Comparison of ENCODE assay signal across 9 cellular contexts in genomic region chr17:81550830-81551457, GRCh38. TPM values are rescaled to one million over a fixed set of nuclear protein-coding genes. Genes with fewer than 3 reads are reported as not detected.
A peak's percentile ranks its signal among the peaks of the same experiment; 100 is the strongest.
DNase-seq lines count a peak whose midpoint lies in the region; ATAC-seq, FAIRE-seq and TF ChIP-seq lines count a peak whose summit lies in the region.
"Had no signal": no experiment of that assay in that cellular context is flagged by ENCODE, and none has a peak within 500 bp of the region (broad histone marks: within the 10 kb centered on the region; RNA-seq: fewer than 3 reads in every experiment).

No MANE protein-coding gene starts in this region.

- H3K36me3 ChIP-seq in IMR-90 (ENCODE audit: control insufficient read depth, insufficient read depth, low read length) (peaks cover 35% of the 10 kb centered on the region), bronchial epithelial cell (ENCODE audit: control insufficient read depth, insufficient read depth, low read length) (peaks cover 29% of the 10 kb centered on the region), mesodermal cell (ENCODE audit: control insufficient read depth, insufficient read depth, low read length) (peaks cover 47% of the 10 kb centered on the region)

- no peak for TF ChIP-seq POLR2A in IMR-90 (IDR thresholded peaks at IDR 0.05; ENCODE audit: low read depth, low read length)

- H3K14ac ChIP-seq in IMR-90 (replicated peaks; ENCODE audit: low read depth, low read length), result no peak overlapping the region

- POLR2A ChIA-PET in IMR-90 (lab: Charles Lee; ENCODE audit: unreplicated experiment), result no interaction called here

- BruUV-seq in IMR-90 (replicated peaks; lab: Mats Ljungman, UMichigan), result no TSS peak

- intact Hi-C loops in IMR-90 (cut with micrococcal nuclease), result no loop called here

- H3K27me3 ChIP-seq in IMR-90 (ENCODE audit: control insufficient read depth, insufficient read depth, low read length) (no peaks in the 10 kb centered on the region), bronchial epithelial cell (ENCODE audit: control insufficient read depth, insufficient read depth, low read length) (no peaks in the 10 kb centered on the region)

- H3K27ac ChIP-seq in 22Rv1 (peak overlapping the region; percentile 90), IMR-90 (ENCODE audit: insufficient read depth, low read length) (no peak overlapping the region; the same call in 1 of the 2 replicates), mesodermal cell (ENCODE audit: low read depth, low read length, severe bottlenecking) (no peak overlapping the region)

- H3K4me3 ChIP-seq in IMR-90 (ENCODE audit: insufficient read depth, low read depth, low read length), result peak overlapping the region; percentile 100
- peak overlapping the region; percentile 77 for H3K4me3 ChIP-seq in bronchial epithelial cell (ENCODE audit: low read depth, low read length)
- peak overlapping the region; percentile 91 for H3K4me3 ChIP-seq in mesodermal cell (ENCODE audit: extremely low read depth, insufficient read depth, low read length, poor library complexity, severe bottlenecking)

- 85% methylated on average over 20 of the region's 27 CpGs; no CpG with 5 or more reads in 1 of the 2 experiments for WGBS in IMR-90 (ENCODE audit: extremely low coverage in 2 of 2, insufficient read length in 1 of 2), 2 experiments
- 93 to 96% methylated on average over 26 to 27 of the region's 27 CpGs for WGBS in mesodermal cell (ENCODE audit: insufficient coverage in 2 of 2), 2 experiments

- in situ Hi-C loops in IMR-90 (cut with MboI; ENCODE audit: low sequenced_read_pairs), result no loop called here

- H3K18ac ChIP-seq in IMR-90 (ENCODE audit: low read depth, low read length), result no peak overlapping the region

- H4K5ac ChIP-seq in IMR-90 (ENCODE audit: low read depth, low read length), result no peak overlapping the region

- H4K20me1 ChIP-seq in IMR-90 (ENCODE audit: insufficient read depth, low read length), result peaks cover 34% of the 10 kb centered on the region

- CTCF ChIA-PET in IMR-90 (lab: Yijun Ruan, JAX), result no interaction called here

- dilution Hi-C loops in IMR-90 (cut with HindIII; ENCODE audit: low sequenced_read_pairs, unreplicated experiment), result no loop called here

- no peak overlapping the region for H2BK15ac ChIP-seq in IMR-90 (ENCODE audit: low read depth, low read length)

- FAIRE-seq in bronchial epithelial cell (lab: Jason Lieb, UNC), result no peak

- ATAC-seq in IMR-90 (ENCODE audit: low read depth) (no peak), GM19463 (IDR thresholded peaks at IDR 0.05; ENCODE audit: unreplicated experiment) (no peak)

- TF ChIP-seq CTCF in 22Rv1 (IDR thresholded peaks at IDR 0.05) (no peak), IMR-90 (conservative IDR thresholded peaks at IDR 0.05; ENCODE audit: low read depth, low read length) (no peak), bronchial epithelial cell (IDR thresholded peaks at IDR 0.05; ENCODE audit: insufficient read depth, low read length, severe bottlenecking) (no peak)

- peak overlapping the region; percentile 17; the same call in 1 of the 2 replicates for H2AK5ac ChIP-seq in IMR-90 (ENCODE audit: low read depth, low read length)

- peaks cover 17 to 67% of the 10 kb centered on the region in 2 experiments for H3K79me1 ChIP-seq in IMR-90 (ENCODE audit: low read depth in 1 of 2, low read length in 2 of 2)

- H2AFZ ChIP-seq in IMR-90 (replicated peaks; ENCODE audit: low read length, poor library complexity), result peak overlapping the region; percentile 96

- H3K9ac ChIP-seq in IMR-90 (ENCODE audit: low read depth, low read length), result peak overlapping the region; percentile 98

- no peak overlapping the region for H2BK20ac ChIP-seq in IMR-90 (ENCODE audit: low read depth, low read length)

- H3K4me1 ChIP-seq in IMR-90 (ENCODE audit: control insufficient read depth, insufficient read depth, low read length), result peaks cover 16% of the 10 kb centered on the region
- peaks cover 19% of the 10 kb centered on the region for H3K4me1 ChIP-seq in mesodermal cell (ENCODE audit: control insufficient read depth, insufficient read depth, low read length, poor library complexity, severe bottlenecking)

- H3K23ac ChIP-seq in IMR-90 (ENCODE audit: low read depth, low read length), result 0 out of 2 replicates have a peak overlapping the region, but pooled peaks have one; percentile 8

- no peak overlapping the region for H2BK5ac ChIP-seq in IMR-90 (ENCODE audit: low read depth, low read length, poor library complexity, severe bottlenecking)

- H2AK9ac ChIP-seq in IMR-90 (replicated peaks; ENCODE audit: low read depth, low read length, poor library complexity), result peak overlapping the region; percentile 98

- H3K9me3 ChIP-seq in IMR-90 (ENCODE audit: control insufficient read depth, insufficient read depth, low read length) (no peaks in the 10 kb centered on the region), mesodermal cell (ENCODE audit: control insufficient read depth, low read length) (no peaks in the 10 kb centered on the region)

- H3K4ac ChIP-seq in IMR-90 (ENCODE audit: low read depth, low read length), result no peak overlapping the region

- DNase-seq in IMR-90, result no peak
- DNase-seq in bronchial epithelial cell (ENCODE audit: low read depth), result no peak
- DNase-seq in NCI-H1417 (lab: John Stamatoyannopoulos, UW), result no peak
- DNase-seq in SKM-1 (lab: John Stamatoyannopoulos, UW; ENCODE audit: unreplicated experiment), result no peak
- DNase-seq in HT-29 (ENCODE audit: low spot score), result no peak
- DNase-seq: activated CD4-positive, alpha-beta T cell treated with anti-CD3 and anti-CD28 coated beads for 48 hours had no signal

- no peak overlapping the region for H3K56ac ChIP-seq in IMR-90 (ENCODE audit: extremely low read depth, insufficient read depth, low read length)

- H2BK120ac ChIP-seq in IMR-90 (ENCODE audit: low read depth, low read length), result no peak overlapping the region

- H3K9me1 ChIP-seq in IMR-90 (ENCODE audit: insufficient read depth, low read length), result peaks cover 12% of the 10 kb centered on the region

- no peak overlapping the region; the same call in 1 of the 2 replicates for H4K91ac ChIP-seq in IMR-90 (ENCODE audit: insufficient read depth, low read depth, low read length)

- no peak for TF ChIP-seq RAD21 in IMR-90 (IDR thresholded peaks at IDR 0.05; ENCODE audit: low read length)

- no peak overlapping the region for H4K8ac ChIP-seq in IMR-90 (ENCODE audit: low read depth in 2 of 2, low read length in 2 of 2)

- peak overlapping the region; percentile 98 for H3K4me2 ChIP-seq in IMR-90 (ENCODE audit: low read depth, low read length)

TF ChIP-seq in IMR-90, 13 proteins besides CTCF, POLR2A, EP300 and RAD21:
- TF ChIP-seq RCOR1 (IDR thresholded peaks at IDR 0.05; ENCODE audit: insufficient replicate concordance, low read length) (no peak), FOS (IDR thresholded peaks at IDR 0.05; ENCODE audit: low read depth, low read length) (no peak), USF2 (IDR thresholded peaks at IDR 0.05; ENCODE audit: low read depth, low read length) (no peak), NFE2L2 (IDR thresholded peaks at IDR 0.05; ENCODE audit: low read depth, low read length) (no peak), MAZ (IDR thresholded peaks at IDR 0.05; ENCODE audit: borderline replicate concordance, low read depth, low read length) (no peak), CHD1 (IDR thresholded peaks at IDR 0.05; ENCODE audit: low read depth, low read length) (no peak), CEBPB (IDR thresholded peaks at IDR 0.05; ENCODE audit: low read depth, low read length) (no peak), BHLHE40 (IDR thresholded peaks at IDR 0.05; ENCODE audit: low read depth, low read length) (no peak), MXI1 (IDR thresholded peaks at IDR 0.05; ENCODE audit: borderline replicate concordance, low read depth, low read length) (no peak), RFX5 (IDR thresholded peaks at IDR 0.05; ENCODE audit: low read depth, low read length) (no peak)

RNA-seq across cellular contexts. Expression of gene FAAP100, which starts 1.2 kb away (rescaled TPM):
- total RNA-seq in IMR-90 (2012; rRNA removed) (7.5 and 7.9 TPM in 2 replicates), bronchial epithelial cell (10.5 and 12.8 TPM in 2 replicates)
- 24.8 and 27.5 TPM in 2 replicates for polyA plus RNA-seq in IMR-90 (2012; rRNA removed)
- 14.4 and 23.9 TPM in 2 replicates for polyA plus RNA-seq in IMR-90 (2012; cell fraction: cytosol; rRNA removed)
- 48.3 and 135 TPM in 2 replicates for polyA plus RNA-seq in IMR-90 (2012; cell fraction: nucleus; rRNA removed; ENCODE audit: low replicate concordance)
- 19.1 TPM for polyA plus RNA-seq in mesodermal cell (2013, experiment 1 of 2)
- polyA plus RNA-seq in mesodermal cell (2013, experiment 2 of 2), result 15.6 TPM
- 67.5 and 70.9 TPM in 2 replicates for total RNA-seq in HT-29 (2014; rRNA removed; shearing (Covaris generic))

RNA-seq across cellular contexts. Expression of gene FSCN2, which starts 22.8 kb away (rescaled TPM):
- total RNA-seq in IMR-90 (2012; rRNA removed) (0.18 and 0.28 TPM in 2 replicates), bronchial epithelial cell (1.2 and 1.3 TPM in 2 replicates)
- polyA plus RNA-seq in IMR-90 (2012; rRNA removed), result 0.84 and 1.1 TPM in 2 replicates
- polyA plus RNA-seq in IMR-90 (2012; cell fraction: cytosol; rRNA removed), result 0.22 and 0.96 TPM in 2 replicates
- 2.6 and 6.7 TPM in 2 replicates for polyA plus RNA-seq in IMR-90 (2012; cell fraction: nucleus; rRNA removed; ENCODE audit: low replicate concordance)
- polyA plus RNA-seq in mesodermal cell (2013, experiment 1 of 2), result 0.29 TPM
- polyA plus RNA-seq in mesodermal cell (2013, experiment 2 of 2), result 0.20 TPM
- total RNA-seq in HT-29 (2014; rRNA removed; shearing (Covaris generic)), result 4.3 and 4.7 TPM in 2 replicates

RNA-seq across cellular contexts. Expression of gene ACTG1, which starts 38.3 kb away (rescaled TPM):
- 12,144 and 15,732 TPM in 2 replicates for total RNA-seq in IMR-90 (2012; rRNA removed)
- polyA plus RNA-seq in IMR-90 (2012; rRNA removed), result 10,271 and 10,907 TPM in 2 replicates
- 46,606 and 47,328 TPM in 2 replicates for polyA plus RNA-seq in IMR-90 (2012; cell fraction: cytosol; rRNA removed)
- polyA plus RNA-seq in IMR-90 (2012; cell fraction: nucleus; rRNA removed; ENCODE audit: low replicate concordance), result 8,917 and 28,399 TPM in 2 replicates
- 2,981 and 3,623 TPM in 2 replicates for total RNA-seq in bronchial epithelial cell
- polyA plus RNA-seq in mesodermal cell (2013, experiment 1 of 2), result 2,748 TPM
- 2,271 TPM for polyA plus RNA-seq in mesodermal cell (2013, experiment 2 of 2)
- total RNA-seq in HT-29 (2014; rRNA removed; shearing (Covaris generic)), result 3,401 and 4,670 TPM in 2 replicates
